ENCODE assay signal across 12 cellular contexts in genomic region chr5:33781286-33781685, GRCh38.
A peak's percentile ranks its signal among the peaks of the same experiment; 100 is the strongest.
DNase-seq lines count a peak whose midpoint lies in the region; ATAC-seq lines count a peak whose summit lies in the region.
"Had no signal": no experiment of that assay in that cellular context is flagged by ENCODE, and none has a peak within 500 bp of the region (broad histone marks: within the 10 kb centered on the region; RNA-seq: fewer than 3 reads in every experiment).

No MANE protein-coding gene starts in this region.

- H3K27ac Mint-ChIP-seq in naive thymus-derived CD8-positive, alpha-beta T cell = no peak overlapping the region
- H3K27ac Mint-ChIP-seq: activated B cell treated with CpG ODN at 0.5 μM for 24 hours; activated T-helper 2 cell treated with anti-CD3 and anti-CD28 coated beads, Interferon-gamma antibody, Interleukin-2, Interleukin-4, amounts not matched to agents 10 μg/mL and 5 μg/mL and 100 μg/mL, durations not matched to agents 14 hours and 24 hours and 36 hours; dendritic cell treated with granulocyte-macrophage colony-stimulating factor and Interleukin-4, amounts not matched to agents 40 ng/mL and 50 ng/mL, for 4 days had no signal

- in situ Hi-C loops in KBM-7 (cut with MboI; ENCODE audit: low pct_unique_long_range_greater_than_20kb, low sequenced_read_pairs) = no loop called here

- peaks cover 0 to 11% (median 1%) of the 10 kb centered on the region in 5 donors for H3K27me3 Mint-ChIP-seq in naive thymus-derived CD8-positive, alpha-beta T cell
- H3K27me3 Mint-ChIP-seq: activated B cell treated with CpG ODN at 0.5 μM for 24 hours; dendritic cell treated with granulocyte-macrophage colony-stimulating factor and Interleukin-4, amounts not matched to agents 40 ng/mL and 50 ng/mL, for 4 days had no signal

- peak; percentile 49 for ATAC-seq in Right ventricle myocardium superior (ENCODE audit: poor library complexity)
- ATAC-seq in naive thymus-derived CD8-positive, alpha-beta T cell = no peak

- peaks cover 0 to 18% (median 8%) of the 10 kb centered on the region in 9 donors for H3K9me3 Mint-ChIP-seq in naive thymus-derived CD8-positive, alpha-beta T cell
- H3K9me3 Mint-ChIP-seq: activated T-helper 2 cell treated with anti-CD3 and anti-CD28 coated beads, Interferon-gamma antibody, Interleukin-2, Interleukin-4, amounts not matched to agents 10 μg/mL and 5 μg/mL and 100 μg/mL, durations not matched to agents 14 hours and 24 hours and 36 hours had no signal

- intact Hi-C loops in Right ventricle myocardium superior (cut with DNase I) (no loop called here), cardiac septum (cut with DNase I) (no loop called here)

- no peak for DNase-seq in Right ventricle myocardium superior
- no peak for DNase-seq in cardiac septum (ENCODE audit: low spot score)
- peak; percentile 64 for DNase-seq in astrocyte of the hippocampus (ENCODE audit: low read depth, low spot score)
- peak; percentile 93 for DNase-seq in islet precursor cell
- no peak for DNase-seq in T1000 (lab: John Stamatoyannopoulos, UW)
- DNase-seq in naive thymus-derived CD8-positive, alpha-beta T cell = no peak
- no peak for DNase-seq in RPMI8226
- DNase-seq in KBM-7 = no peak
- DNase-seq: activated B cell treated with CpG ODN at 0.5 μM for 24 hours; stimulated activated CD4-positive, alpha-beta T cell treated with anti-CD3 and anti-CD28 coated beads, Interleukin-12 subunit alpha, Interleukin-12 subunit beta, amount 100 ng/mL, for 4 hours had no signal

- no peaks in the 10 kb centered on the region for H3K4me1 Mint-ChIP-seq in naive thymus-derived CD8-positive, alpha-beta T cell
- H3K4me1 Mint-ChIP-seq: activated B cell treated with CpG ODN at 0.5 μM for 24 hours had no signal

- POLR2A ChIA-PET in naive thymus-derived CD8-positive, alpha-beta T cell (lab: Charles Lee) = no interaction called here

- no peak overlapping the region for H3K4me3 Mint-ChIP-seq in naive thymus-derived CD8-positive, alpha-beta T cell
- H3K4me3 Mint-ChIP-seq: activated B cell treated with CpG ODN at 0.5 μM for 24 hours; dendritic cell treated with granulocyte-macrophage colony-stimulating factor and Interleukin-4, amounts not matched to agents 40 ng/mL and 50 ng/mL, for 4 days had no signal

- peaks cover 0 to 11% (median 8%) of the 10 kb centered on the region in 3 donors for H3K36me3 Mint-ChIP-seq in naive thymus-derived CD8-positive, alpha-beta T cell

Comparison
In these comparisons a context has a peak if more than half of its experiments do, and no peak if none do; other contexts are left out.
1. DNase-seq: peak in astrocyte of the hippocampus (single experiment) and islet precursor cell (single experiment); none in Right ventricle myocardium superior (single experiment), cardiac septum (single experiment), T1000 (single experiment), naive thymus-derived CD8-positive, alpha-beta T cell (0 of 10), RPMI8226 (single experiment) and KBM-7 (single experiment).